ENCODE assay signal across 14 cellular contexts in genomic region chr11:61912530-61912898, GRCh38. TPM values are rescaled to one million over a fixed set of nuclear protein-coding genes. Genes with fewer than 3 reads are reported as not detected.
DNase-seq lines count a peak whose midpoint lies in the region; ATAC-seq, FAIRE-seq and TF ChIP-seq lines count a peak whose summit lies in the region.
"Had no signal": no experiment of that assay in that cellular context is flagged by ENCODE, and none has a peak within 500 bp of the region (broad histone marks: within the 10 kb centered on the region; RNA-seq: fewer than 3 reads in every experiment).

No MANE protein-coding gene starts in this region.

- H3K9me3 ChIP-seq in BLaER1 treated with 17β-estradiol and CSF1 and Interleukin-3, amounts not matched to agents 10 nM and 100 nM (replicated peaks in 1 of 11), result no peaks in the 10 kb centered on the region
- H3K9me3 ChIP-seq in esophagus muscularis mucosa (no peaks in the 10 kb centered on the region), neutrophil (no peaks in the 10 kb centered on the region), small intestine (ENCODE audit: control insufficient read depth, low read depth) (no peaks in the 10 kb centered on the region)
- H3K9me3 ChIP-seq: Peyer's patch had no signal

- H3K27ac ChIP-seq in BLaER1 treated with 17β-estradiol and CSF1 and Interleukin-3, amounts not matched to agents 10 nM and 100 nM, result peak overlapping the region in 8 of 11 experiments; percentile 37 to 90 (median 75); a peak in 16 of 22 replicates
- H3K27ac ChIP-seq in esophagus muscularis mucosa (replicated peaks in 1 of 4) (peak overlapping the region; percentile 23 to 57 (median 32)), neutrophil (peak overlapping the region; percentile 48), small intestine (ENCODE audit: low read depth in 1 of 2, low read length in 1 of 2) (no peak overlapping the region)

- H3K4me2 ChIP-seq in BLaER1 treated with 17β-estradiol and CSF1 and Interleukin-3, amounts not matched to agents 10 nM and 100 nM, result peak overlapping the region; percentile 67 to 97 (median 81)

- peaks cover 0 to 23% (median 0%) of the 10 kb centered on the region in 11 experiments; a peak in 5 of 22 replicates for H3K36me3 ChIP-seq in BLaER1 treated with 17β-estradiol and CSF1 and Interleukin-3, amounts not matched to agents 10 nM and 100 nM
- H3K36me3 ChIP-seq in esophagus muscularis mucosa (peaks cover 0 to 6% (median 3%) of the 10 kb centered on the region in 4 donors), neutrophil (no peaks in the 10 kb centered on the region), small intestine (ENCODE audit: control insufficient read depth in 2 of 2, insufficient read depth in 2 of 2, low read length in 2 of 2) (no peaks in the 10 kb centered on the region)
- H3K36me3 ChIP-seq: Peyer's patch had no signal

- TF ChIP-seq POLR2A in esophagus muscularis mucosa (IDR thresholded peaks at IDR 0.05; ENCODE audit: low read depth), result no peak

- no peak for TF ChIP-seq EP300 in esophagus muscularis mucosa (IDR thresholded peaks at IDR 0.05)

- no peaks in the 10 kb centered on the region; a peak in 1 of 22 replicates for H4K20me1 ChIP-seq in BLaER1 treated with 17β-estradiol and CSF1 and Interleukin-3, amounts not matched to agents 10 nM and 100 nM

- peak; percentile 87 for DNase-seq in NOMO-1 treated with DMSO at 0.1 percent for 48 hours (lab: John Stamatoyannopoulos, UW; ENCODE audit: unreplicated experiment)
- DNase-seq in esophagus muscularis mucosa (ENCODE audit: extremely low spot score), result no peak
- DNase-seq in small intestine, result no peak
- DNase-seq: activated CD4-positive, alpha-beta T cell treated with anti-CD3 and anti-CD28 coated beads, Interleukin-2, amount 50 U/mL, for 1 hour; DMS 273 treated with DMSO at 0.1 percent for 48 hours; NCI-H1105; NCI-H226; T-helper 17 cell had no signal

- WGBS in esophagus muscularis mucosa, result 92% methylated on average over 6 of the region's 6 CpGs
- whole genome bisulfite sequencing in small intestine, 3 donors, result 76 to 79% (median 76%) methylated on average over 6 of the region's 6 CpGs

- peak overlapping the region in 4 of 10 experiments; percentile 25 to 78 (median 48); a peak in 6 of 20 replicates for H3K4me3 ChIP-seq in BLaER1 treated with 17β-estradiol and CSF1 and Interleukin-3, amounts not matched to agents 10 nM and 100 nM
- H3K4me3 ChIP-seq in esophagus muscularis mucosa, result no peak overlapping the region
- peak overlapping the region in 1 of 2 experiments; percentile 17 for H3K4me3 ChIP-seq in neutrophil (ENCODE audit: low read depth in 1 of 2, low read length in 1 of 2)
- H3K4me3 ChIP-seq in small intestine (ENCODE audit: low read depth in 1 of 2, low read length in 2 of 2), result no peak overlapping the region
- H3K4me3 ChIP-seq: Peyer's patch had no signal

- FAIRE-seq in small intestine (lab: Jason Lieb, UNC), result no peak

- TF ChIP-seq CTCF in esophagus muscularis mucosa (IDR thresholded peaks at IDR 0.05), result no peak
- TF ChIP-seq CTCF in neutrophil (IDR thresholded peaks at IDR 0.05), result peak; percentile 34

- ATAC-seq in HG02678 (IDR thresholded peaks at IDR 0.05; ENCODE audit: unreplicated experiment) (no peak), GM21737 (IDR thresholded peaks at IDR 0.05; ENCODE audit: unreplicated experiment) (no peak), HG03521 (IDR thresholded peaks at IDR 0.05; ENCODE audit: unreplicated experiment) (no peak)
- ATAC-seq: T-helper 17 cell had no signal

- H3K27me3 ChIP-seq in BLaER1 treated with 17β-estradiol and CSF1 and Interleukin-3, amounts not matched to agents 10 nM and 100 nM, result peaks cover 16 to 43% (median 38%) of the 10 kb centered on the region in 11 experiments; a peak in 21 of 22 replicates
- no peaks in the 10 kb centered on the region for H3K27me3 ChIP-seq in esophagus muscularis mucosa
- H3K27me3 ChIP-seq in neutrophil, result peaks cover 42% of the 10 kb centered on the region
- no peaks in the 10 kb centered on the region for H3K27me3 ChIP-seq in small intestine (ENCODE audit: control insufficient read depth in 2 of 2, insufficient read depth in 2 of 2, low read length in 2 of 2)

- H3K9ac ChIP-seq in BLaER1 treated with 17β-estradiol and CSF1 and Interleukin-3, amounts not matched to agents 10 nM and 100 nM, result peak overlapping the region in 7 of 11 experiments; percentile 11 to 83 (median 67); a peak in 10 of 22 replicates

- intact Hi-C loops in esophagus muscularis mucosa (cut with DNase I), result no loop called here

- H3K4me1 ChIP-seq in BLaER1 treated with 17β-estradiol and CSF1 and Interleukin-3, amounts not matched to agents 10 nM and 100 nM, result peaks cover 44 to 98% (median 67%) of the 10 kb centered on the region in 10 experiments
- H3K4me1 ChIP-seq in esophagus muscularis mucosa (peaks cover 16 to 94% (median 87%) of the 10 kb centered on the region in 4 donors), neutrophil (ENCODE audit: control insufficient read depth in 1 of 2, insufficient read depth in 1 of 2, low read depth in 1 of 2, low read length in 1 of 2) (peaks cover 44 to 47% of the 10 kb centered on the region in 2 experiments), small intestine (ENCODE audit: control insufficient read depth in 2 of 2, insufficient read depth in 1 of 2, low read depth in 1 of 2, low read length in 1 of 2) (no peaks in the 10 kb centered on the region)

RNA-seq across cellular contexts. Expression of gene RAB3IL1, which starts 4.9 kb away (rescaled TPM):
- total RNA-seq in esophagus muscularis mucosa, result 10 to 100 TPM; 14.0 to 31.5 (median 14.2) TPM
- polyA plus RNA-seq in small intestine, result 1 to 10 TPM in 2 of 3 donors, under 1 TPM in 1; 0.45 to 9.5 (median 4.9) TPM
- total RNA-seq: T-helper 17 cell had no signal

RNA-seq across cellular contexts. Expression of gene FADS3, which starts 21.2 kb away (rescaled TPM):
- 100 to 1,000 TPM in 1 of 4 donors, 10 to 100 TPM in 3; 42.4 to 103 (median 57.8) TPM for total RNA-seq in esophagus muscularis mucosa
- polyA plus RNA-seq in small intestine, result 10 to 100 TPM in 1 of 3 donors, 1 to 10 TPM in 2; 5.9 to 17.9 (median 6.0) TPM

RNA-seq across cellular contexts. Expression of gene BEST1, which starts 37.6 kb away (rescaled TPM):
- 1 to 10 TPM; 2.2 to 5.0 (median 4.3) TPM for total RNA-seq in esophagus muscularis mucosa
- polyA plus RNA-seq in small intestine, result 1 to 10 TPM; 2.7 to 4.7 (median 4.3) TPM

RNA-seq across cellular contexts. Expression of gene FTH1, which starts 54.9 kb away (rescaled TPM):
- total RNA-seq in esophagus muscularis mucosa, result 1,000 to 10,000 TPM; 1,795 to 3,027 (median 2,719) TPM
- 1,000 to 10,000 TPM; 3,413 to 10,000 (median 8,961) TPM for polyA plus RNA-seq in small intestine

Comparison
In these comparisons a context has a peak if more than half of its experiments do, and no peak if none do; other contexts are left out.
1. H3K27ac ChIP-seq: peak in BLaER1 treated with 17β-estradiol and CSF1 and Interleukin-3, amounts not matched to agents 10 nM and 100 nM (8 of 11), esophagus muscularis mucosa (4 of 4) and neutrophil (single experiment); none in small intestine (0 of 2).